ENCODE assay signal across 1 cellular context in the genomic region with DNA sequence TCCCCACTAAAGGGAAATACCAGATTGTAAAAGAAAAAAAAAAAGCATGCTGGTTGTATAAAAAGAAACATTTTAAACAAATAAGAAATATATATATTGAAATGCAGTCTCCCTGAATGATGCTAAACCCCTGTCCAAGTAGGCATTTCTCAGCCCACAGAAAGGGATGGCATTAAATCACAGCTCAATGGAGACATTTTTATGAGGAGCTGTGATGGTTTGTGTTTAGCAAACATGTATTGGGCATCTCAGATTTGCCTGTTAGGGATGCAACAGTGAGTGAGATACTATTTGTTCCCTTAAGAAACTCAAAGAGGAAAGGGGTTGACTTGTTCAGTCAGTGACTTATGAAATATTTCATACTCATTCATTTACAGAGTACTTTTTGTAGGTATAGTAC.
TF ChIP-seq lines count a peak whose summit lies in the region.

No MANE protein-coding gene starts in this region.

TF ChIP-seq in IMR-90, 13 proteins besides CTCF, POLR2A, EP300 and RAD21:
- TF ChIP-seq, protein P1, sequence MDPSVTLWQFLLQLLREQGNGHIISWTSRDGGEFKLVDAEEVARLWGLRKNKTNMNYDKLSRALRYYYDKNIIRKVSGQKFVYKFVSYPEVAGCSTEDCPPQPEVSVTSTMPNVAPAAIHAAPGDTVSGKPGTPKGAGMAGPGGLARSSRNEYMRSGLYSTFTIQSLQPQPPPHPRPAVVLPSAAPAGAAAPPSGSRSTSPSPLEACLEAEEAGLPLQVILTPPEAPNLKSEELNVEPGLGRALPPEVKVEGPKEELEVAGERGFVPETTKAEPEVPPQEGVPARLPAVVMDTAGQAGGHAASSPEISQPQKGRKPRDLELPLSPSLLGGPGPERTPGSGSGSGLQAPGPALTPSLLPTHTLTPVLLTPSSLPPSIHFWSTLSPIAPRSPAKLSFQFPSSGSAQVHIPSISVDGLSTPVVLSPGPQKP (IDR thresholded peaks at IDR 0.05; ENCODE audit: borderline replicate concordance, low read depth, low read length): no peak
- TF ChIP-seq MAFK (IDR thresholded peaks at IDR 0.05; ENCODE audit: low read depth, low read length) (no peak), NFE2L2 (IDR thresholded peaks at IDR 0.05; ENCODE audit: low read depth, low read length) (no peak), CEBPB (IDR thresholded peaks at IDR 0.05; ENCODE audit: low read depth, low read length) (no peak), CHD1 (IDR thresholded peaks at IDR 0.05; ENCODE audit: low read depth, low read length) (no peak), MAZ (IDR thresholded peaks at IDR 0.05; ENCODE audit: borderline replicate concordance, low read depth, low read length) (no peak), SMC3 (IDR thresholded peaks at IDR 0.05; ENCODE audit: low read depth, low read length) (no peak), RFX5 (IDR thresholded peaks at IDR 0.05; ENCODE audit: low read depth, low read length) (no peak), RCOR1 (IDR thresholded peaks at IDR 0.05; ENCODE audit: insufficient replicate concordance, low read length) (no peak), BHLHE40 (IDR thresholded peaks at IDR 0.05; ENCODE audit: low read depth, low read length) (no peak), FOS (IDR thresholded peaks at IDR 0.05; ENCODE audit: low read depth, low read length) (no peak), MXI1 (IDR thresholded peaks at IDR 0.05; ENCODE audit: borderline replicate concordance, low read depth, low read length) (no peak)
- TF ChIP-seq, protein P2, sequence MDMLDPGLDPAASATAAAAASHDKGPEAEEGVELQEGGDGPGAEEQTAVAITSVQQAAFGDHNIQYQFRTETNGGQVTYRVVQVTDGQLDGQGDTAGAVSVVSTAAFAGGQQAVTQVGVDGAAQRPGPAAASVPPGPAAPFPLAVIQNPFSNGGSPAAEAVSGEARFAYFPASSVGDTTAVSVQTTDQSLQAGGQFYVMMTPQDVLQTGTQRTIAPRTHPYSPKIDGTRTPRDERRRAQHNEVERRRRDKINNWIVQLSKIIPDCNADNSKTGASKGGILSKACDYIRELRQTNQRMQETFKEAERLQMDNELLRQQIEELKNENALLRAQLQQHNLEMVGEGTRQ (IDR thresholded peaks at IDR 0.05; ENCODE audit: low read depth, low read length): no peak
